ENCODE assay signal across 1 cellular context in the genomic region with DNA sequence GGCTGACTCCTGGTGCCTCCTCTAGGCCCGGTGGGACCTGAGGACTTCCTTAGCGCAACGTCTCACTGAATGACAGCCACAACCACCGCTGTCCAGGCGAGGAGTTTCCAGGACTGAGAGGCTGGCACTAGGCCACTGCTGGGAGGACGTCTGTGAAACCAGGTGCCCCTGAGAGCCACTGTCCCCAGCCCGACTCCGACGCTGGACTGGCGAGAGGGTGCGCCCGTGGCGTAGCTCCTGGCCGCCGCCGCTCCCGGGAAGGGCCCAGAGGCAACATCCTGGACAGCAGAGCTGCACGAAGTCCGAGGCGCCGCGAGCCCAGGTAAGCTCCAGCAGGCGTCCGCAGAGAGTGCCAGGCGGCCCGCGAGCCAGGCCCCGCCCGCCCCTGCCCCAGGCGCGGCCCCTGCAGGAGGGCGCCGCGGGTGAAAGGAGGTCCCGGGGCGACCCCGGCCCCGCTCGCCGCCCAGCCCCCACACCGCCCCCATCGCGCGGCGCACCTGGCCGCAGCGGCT.
TF ChIP-seq lines count a peak whose summit lies in the region.

No MANE protein-coding gene starts in this region.

TF ChIP-seq in liver, 16 proteins besides CTCF, POLR2A, EP300 and RAD21 (continued from another document):
- TF ChIP-seq SP1 (IDR thresholded peaks at IDR 0.05), result no peak
- no peak for TF ChIP-seq RXRA (IDR thresholded peaks at IDR 0.05)
- TF ChIP-seq, protein P1, sequence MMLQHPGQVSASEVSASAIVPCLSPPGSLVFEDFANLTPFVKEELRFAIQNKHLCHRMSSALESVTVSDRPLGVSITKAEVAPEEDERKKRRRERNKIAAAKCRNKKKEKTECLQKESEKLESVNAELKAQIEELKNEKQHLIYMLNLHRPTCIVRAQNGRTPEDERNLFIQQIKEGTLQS (IDR thresholded peaks at IDR 0.05), result no peak
TF ChIP-seq in liver: peak in this region for 0.
